In genomic region chr21:41612674-41613250, GRCh38 we compare ENCODE assay signal across 8 cellular contexts.
DNase-seq lines count a peak whose midpoint lies in the region; ATAC-seq and TF ChIP-seq lines count a peak whose summit lies in the region.

No MANE protein-coding gene starts in this region.

- no peaks in the 10 kb centered on the region for H3K36me3 ChIP-seq in vagina

- H3K27ac ChIP-seq in vagina: peak overlapping the region; percentile 77

- H3K4me3 ChIP-seq in fibroblast of mammary gland (ENCODE audit: control insufficient read depth, low read depth, low read length) (no peak overlapping the region), vagina (peak overlapping the region in 1 of 2 donors; percentile 4)

- H3K4me1 Mint-ChIP-seq in activated CD4-positive, alpha-beta T cell treated with anti-CD3 and anti-CD28 coated beads, Interleukin-2, amount 10 ng/mL, durations not matched to agents 24 days and 14 days: no peaks in the 10 kb centered on the region
- no peaks in the 10 kb centered on the region for H3K4me1 Mint-ChIP-seq in natural killer cell treated with Interleukin-12 subunit alpha and Interleukin-12 subunit beta and Interleukin-15 and Interleukin-18, amount 100 ng/mL, for 72 hours (ENCODE audit: low read depth in 2 of 2)

- TF ChIP-seq CTCF in fibroblast of mammary gland (conservative IDR thresholded peaks at IDR 0.05; ENCODE audit: control insufficient read depth, insufficient read depth, low read depth, low read length) (peak; percentile 70), vagina (IDR thresholded peaks at IDR 0.05) (peak; percentile 53 to 89 (median 81))

- no peak overlapping the region for H3K27ac Mint-ChIP-seq in activated CD4-positive, alpha-beta T cell treated with anti-CD3 and anti-CD28 coated beads, Interleukin-2, amount 10 ng/mL, durations not matched to agents 24 days and 14 days
- no peak overlapping the region for H3K27ac Mint-ChIP-seq in natural killer cell treated with Interleukin-12 subunit alpha and Interleukin-12 subunit beta and Interleukin-15 and Interleukin-18, amount 100 ng/mL, for 72 hours

- in situ Hi-C loops in KBM-7 (cut with MboI; ENCODE audit: low pct_unique_long_range_greater_than_20kb, low sequenced_read_pairs): no loop called here

- ATAC-seq in natural killer cell treated with Interleukin-12 subunit alpha and Interleukin-12 subunit beta and Interleukin-15 and Interleukin-18, amount 100 ng/mL, for 72 hours: peak in 1 of 2 donors; percentile 44
- ATAC-seq in GM21576 (IDR thresholded peaks at IDR 0.05; ENCODE audit: unreplicated experiment): no peak
- no peak for ATAC-seq in HG02623 (IDR thresholded peaks at IDR 0.05; ENCODE audit: unreplicated experiment)

- no peaks in the 10 kb centered on the region for H3K9me3 ChIP-seq in vagina

- intact Hi-C loops in activated CD4-positive, alpha-beta T cell treated with anti-CD3 and anti-CD28 coated beads, Interleukin-2, amount 10 ng/mL, durations not matched to agents 24 days and 14 days (cut with micrococcal nuclease): loop anchor here (10.0 kb wide), 2 partner anchors 162 to 202 kb away; no protein-coding TSS in a partner anchor
- intact Hi-C loops in vagina (cut with DNase I): loop anchor here (1.0 to 10.0 kb wide), 2 partner anchors 166 to 502 kb away; no protein-coding TSS in a partner anchor

- no peaks in the 10 kb centered on the region for H3K9me3 Mint-ChIP-seq in activated CD4-positive, alpha-beta T cell treated with anti-CD3 and anti-CD28 coated beads, Interleukin-2, amount 10 ng/mL, durations not matched to agents 24 days and 14 days
- H3K9me3 Mint-ChIP-seq in natural killer cell treated with Interleukin-12 subunit alpha and Interleukin-12 subunit beta and Interleukin-15 and Interleukin-18, amount 100 ng/mL, for 72 hours: no peaks in the 10 kb centered on the region

- TF ChIP-seq POLR2A in vagina (IDR thresholded peaks at IDR 0.05): no peak

- peaks cover 5% of the 10 kb centered on the region for H3K27me3 Mint-ChIP-seq in activated CD4-positive, alpha-beta T cell treated with anti-CD3 and anti-CD28 coated beads, Interleukin-2, amount 10 ng/mL, durations not matched to agents 24 days and 14 days
- H3K27me3 Mint-ChIP-seq in natural killer cell treated with Interleukin-12 subunit alpha and Interleukin-12 subunit beta and Interleukin-15 and Interleukin-18, amount 100 ng/mL, for 72 hours: peaks cover 9 to 17% of the 10 kb centered on the region in 2 donors

- DNase-seq in ELF-1 (ENCODE audit: low read depth, low spot score) (peak; percentile 98), KBM-7 (peak; percentile 42), fibroblast of mammary gland (ENCODE audit: low read depth) (peak; percentile 95), vagina (ENCODE audit: extremely low spot score in 2 of 2) (peak in 1 of 2 donors; percentile 97)
- DNase-seq in activated CD4-positive, alpha-beta T cell treated with anti-CD3 and anti-CD28 coated beads, Interleukin-2, amount 10 ng/mL, durations not matched to agents 24 days and 14 days: peak; percentile 58
- DNase-seq in natural killer cell treated with Interleukin-12 subunit alpha and Interleukin-12 subunit beta and Interleukin-15 and Interleukin-18, amount 100 ng/mL, for 72 hours (ENCODE audit: low spot score): peak; percentile 32

- H3K4me1 ChIP-seq in vagina: peaks cover 51% of the 10 kb centered on the region

- H3K36me3 Mint-ChIP-seq in activated CD4-positive, alpha-beta T cell treated with anti-CD3 and anti-CD28 coated beads, Interleukin-2, amount 10 ng/mL, durations not matched to agents 24 days and 14 days (ENCODE audit: low read depth): no peaks in the 10 kb centered on the region
- H3K36me3 Mint-ChIP-seq in natural killer cell treated with Interleukin-12 subunit alpha and Interleukin-12 subunit beta and Interleukin-15 and Interleukin-18, amount 100 ng/mL, for 72 hours: no peaks in the 10 kb centered on the region

- H3K4me3 Mint-ChIP-seq in activated CD4-positive, alpha-beta T cell treated with anti-CD3 and anti-CD28 coated beads, Interleukin-2, amount 10 ng/mL, durations not matched to agents 24 days and 14 days: no peak overlapping the region
- no peak overlapping the region for H3K4me3 Mint-ChIP-seq in natural killer cell treated with Interleukin-12 subunit alpha and Interleukin-12 subunit beta and Interleukin-15 and Interleukin-18, amount 100 ng/mL, for 72 hours

- H3K27me3 ChIP-seq in vagina: no peaks in the 10 kb centered on the region
